ENCODE assay signal across 22 cellular contexts in the genomic region with DNA sequence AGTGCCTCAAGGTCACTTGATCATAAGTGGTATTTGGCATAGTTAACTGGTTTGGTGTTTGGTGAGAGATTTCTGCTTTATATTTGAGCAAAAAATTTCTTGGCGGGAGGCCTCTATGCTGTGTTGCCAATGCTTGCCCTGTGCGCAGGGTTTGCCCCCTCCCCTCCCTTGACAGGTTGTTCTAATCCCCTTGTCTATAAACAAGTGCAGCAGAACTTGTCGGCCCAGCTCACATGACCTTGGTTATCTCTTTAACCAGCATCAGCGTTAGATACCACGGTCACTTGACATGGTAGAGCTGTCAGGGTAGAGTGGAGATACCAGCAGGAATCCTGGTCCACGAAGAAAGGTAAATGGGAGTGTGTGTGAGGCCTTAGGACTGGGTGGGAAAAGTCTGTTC. TPM values are rescaled to one million over a fixed set of nuclear protein-coding genes. Genes with fewer than 3 reads are reported as not detected.
DNase-seq lines count a peak whose midpoint lies in the region; ATAC-seq and TF ChIP-seq lines count a peak whose summit lies in the region.
"Had no signal": no experiment of that assay in that cellular context is flagged by ENCODE, and none has a peak within 500 bp of the region (broad histone marks: within the 10 kb centered on the region; RNA-seq: fewer than 3 reads in every experiment).

No MANE protein-coding gene starts in this region.

- H4K20me1 ChIP-seq in GM23338 (replicated peaks; ENCODE audit: insufficient read depth): peaks cover 53% of the 10 kb centered on the region

- H3K79me2 ChIP-seq in GM23338 (replicated peaks; ENCODE audit: insufficient read depth): peaks cover 91% of the 10 kb centered on the region

- H3K27me3 ChIP-seq in right atrium auricular region (no peaks in the 10 kb centered on the region), GM23338 (ENCODE audit: insufficient read depth) (no peaks in the 10 kb centered on the region)
- H3K27me3 ChIP-seq: brain microvascular endothelial cell had no signal

- H3K36me3 ChIP-seq in right atrium auricular region (peaks cover 5% of the 10 kb centered on the region), GM23338 (ENCODE audit: insufficient read depth) (peaks cover 4% of the 10 kb centered on the region; the same call in 1 of the 2 replicates)
- H3K36me3 ChIP-seq: brain microvascular endothelial cell had no signal

- no peak overlapping the region for H3K4me2 ChIP-seq in GM23338

- no peaks in the 10 kb centered on the region for H3K9me2 ChIP-seq in GM23338 (ENCODE audit: insufficient read depth)

- TF ChIP-seq CTCF in CD14-positive monocyte (IDR thresholded peaks at IDR 0.05) (no peak), right atrium auricular region (IDR thresholded peaks at IDR 0.05) (no peak), GM23338 (conservative IDR thresholded peaks at IDR 0.05; ENCODE audit: low read depth in 2 of 2) (no peak)

- peaks cover 33 to 61% of the 10 kb centered on the region in 2 donors for H3K36me3 Mint-ChIP-seq in CD14-positive monocyte
- peaks cover 12% of the 10 kb centered on the region for H3K36me3 Mint-ChIP-seq in activated T-helper 17 cell treated with anti-CD3 and anti-CD28 coated beads, Interleukin-2, amount 50 U/mL, for 72 hours (ENCODE audit: low read depth)
- H3K36me3 Mint-ChIP-seq in GM23338 (ENCODE audit: low read depth): 0 out of 3 replicates have a peak, but pooled peaks cover 4% of the 10 kb centered on the region

- no peaks in the 10 kb centered on the region for H3K9me3 Mint-ChIP-seq in CD14-positive monocyte
- H3K9me3 Mint-ChIP-seq in activated T-helper 17 cell treated with anti-CD3 and anti-CD28 coated beads, Interleukin-2, amount 50 U/mL, for 72 hours: no peaks in the 10 kb centered on the region
- H3K9me3 Mint-ChIP-seq in GM23338: no peaks in the 10 kb centered on the region
- H3K9me3 Mint-ChIP-seq: stimulated activated effector memory CD8-positive, alpha-beta T cell treated with anti-CD3 and anti-CD28 coated beads, Interleukin-12 subunit alpha, Interleukin-12 subunit beta, amount 100 ng/mL, for 72 hours had no signal

- H3K27ac ChIP-seq in right atrium auricular region (peak overlapping the region; percentile 71 to 83), GM23338 (ENCODE audit: low read depth) (no peak overlapping the region)
- H3K27ac ChIP-seq: brain microvascular endothelial cell, RWPE1 had no signal

- H3K9me3 ChIP-seq in right atrium auricular region: no peaks in the 10 kb centered on the region

- no peak overlapping the region for H3K4me3 Mint-ChIP-seq in CD14-positive monocyte
- H3K4me3 Mint-ChIP-seq in activated T-helper 17 cell treated with anti-CD3 and anti-CD28 coated beads, Interleukin-2, amount 50 U/mL, for 72 hours: no peak overlapping the region
- no peak overlapping the region for H3K4me3 Mint-ChIP-seq in GM23338
- H3K4me3 Mint-ChIP-seq: stimulated activated effector memory CD8-positive, alpha-beta T cell treated with anti-CD3 and anti-CD28 coated beads, Interleukin-12 subunit alpha, Interleukin-12 subunit beta, amount 100 ng/mL, for 72 hours had no signal

- H3K4me1 ChIP-seq in right atrium auricular region: peaks cover 0 to 85% of the 10 kb centered on the region in 2 donors
- peaks cover 15% of the 10 kb centered on the region for H3K4me1 ChIP-seq in GM23338 (ENCODE audit: insufficient read depth)

- intact Hi-C loops in CD14-positive monocyte (cut with micrococcal nuclease): loop anchor here in 1 of 2 donors (5.0 kb wide), 1 partner anchor 37 kb away; a partner anchor contains a TSS
- intact Hi-C loops in posterior vena cava (cut with DNase I): no loop called here

- H3K27me3 Mint-ChIP-seq in CD14-positive monocyte (ENCODE audit: low read depth in 3 of 3) (no peaks in the 10 kb centered on the region), GM23338 (ENCODE audit: insufficient read depth, low read depth, poor library complexity) (peaks cover 8% of the 10 kb centered on the region)
- no peaks in the 10 kb centered on the region for H3K27me3 Mint-ChIP-seq in activated T-helper 17 cell treated with anti-CD3 and anti-CD28 coated beads, Interleukin-2, amount 50 U/mL, for 72 hours

- H2AFZ ChIP-seq in GM23338: no peak overlapping the region

- peaks cover 57% of the 10 kb centered on the region for H3K4me1 Mint-ChIP-seq in CD14-positive monocyte
- H3K4me1 Mint-ChIP-seq in activated T-helper 17 cell treated with anti-CD3 and anti-CD28 coated beads, Interleukin-2, amount 50 U/mL, for 72 hours: peaks cover 29% of the 10 kb centered on the region
- peaks cover 55% of the 10 kb centered on the region for H3K4me1 Mint-ChIP-seq in GM23338

- H3K4me3 ChIP-seq in right atrium auricular region: no peak overlapping the region
- no peak overlapping the region for H3K4me3 ChIP-seq in GM23338

- ATAC-seq in activated T-helper 17 cell treated with anti-CD3 and anti-CD28 coated beads, Interleukin-2, amount 50 U/mL, for 72 hours (replicated peaks): no peak
- ATAC-seq in GM21526 (IDR thresholded peaks at IDR 0.05; ENCODE audit: low FRiP score, unreplicated experiment) (no peak), HG03460 (IDR thresholded peaks at IDR 0.05; ENCODE audit: unreplicated experiment) (no peak), GM23338 (no peak)
- ATAC-seq: stimulated activated effector memory CD8-positive, alpha-beta T cell treated with anti-CD3 and anti-CD28 coated beads, Interleukin-12 subunit alpha, Interleukin-12 subunit beta, amount 100 ng/mL, for 72 hours had no signal

- H3F3A ChIP-seq in GM23338 (replicated peaks; ENCODE audit: low read depth): peaks cover 9% of the 10 kb centered on the region; the same call in 1 of the 2 replicates

- DNase-seq in CD14-positive monocyte (ENCODE audit: low spot score) (no peak), right atrium auricular region (ENCODE audit: low spot score) (no peak), posterior vena cava (ENCODE audit: low spot score) (peak; percentile 61), midbrain (lab: John Stamatoyannopoulos, UW) (no peak), GM23338 (ENCODE audit: low spot score) (no peak)
- DNase-seq: activated CD4-positive, alpha-beta T cell treated with anti-CD3 and anti-CD28 coated beads, Interleukin-2, amount 50 U/mL, for 4 hours; activated naive CD4-positive, alpha-beta T cell treated with anti-CD3 and anti-CD28 coated beads, Interleukin-2, amount 50 U/mL, for 16 hours; activated T-cell treated with anti-CD3 and anti-CD28 coated beads, Interleukin-2, amount 50 U/mL, for 1 hour; brain microvascular endothelial cell; COR-L47; dermis blood vessel endothelial cell; GOT3; NCI-H146; NCI-H226; NK-92 treated with Interleukin-12 subunit alpha and Interleukin-12 subunit beta, amount 100 ng/mL, for 24 hours; retina; stimulated activated CD4-positive, alpha-beta T cell treated with anti-CD3 and anti-CD28 coated beads, Interleukin-15, amount 100 ng/mL, for 24 hours had no signal

- H3K27ac Mint-ChIP-seq in CD14-positive monocyte: peak overlapping the region in 5 of 7 donors; percentile 37 to 80 (median 58)
- H3K27ac Mint-ChIP-seq in activated T-helper 17 cell treated with anti-CD3 and anti-CD28 coated beads, Interleukin-2, amount 50 U/mL, for 72 hours: peak overlapping the region; percentile 28
- H3K27ac Mint-ChIP-seq in GM23338: no peak overlapping the region

TF ChIP-seq in GM23338, 12 proteins besides CTCF, POLR2A, EP300 and RAD21 (continues in another document):
- TF ChIP-seq JUNB (IDR thresholded peaks at IDR 0.05; ENCODE audit: unreplicated experiment) (no peak), STAT1 (IDR thresholded peaks at IDR 0.05; ENCODE audit: unreplicated experiment) (no peak), POLR2AphosphoS5 (IDR thresholded peaks at IDR 0.05; ENCODE audit: low read depth) (no peak), EZH2 (IDR thresholded peaks at IDR 0.05; ENCODE audit: low read depth, unreplicated experiment) (no peak), NANOG (IDR thresholded peaks at IDR 0.05; ENCODE audit: borderline replicate concordance) (no peak), ZNF114 (CRISPR knock-in tag; IDR thresholded peaks at IDR 0.05) (no peak), EZH2phosphoT487 (IDR thresholded peaks at IDR 0.05; ENCODE audit: unreplicated experiment) (no peak), CREB1 (CRISPR knock-in tag; IDR thresholded peaks at IDR 0.05; ENCODE audit: low read depth) (no peak), ZNF331 (CRISPR knock-in tag; IDR thresholded peaks at IDR 0.05; ENCODE audit: low read depth) (no peak)
- TF ChIP-seq, protein P1, sequence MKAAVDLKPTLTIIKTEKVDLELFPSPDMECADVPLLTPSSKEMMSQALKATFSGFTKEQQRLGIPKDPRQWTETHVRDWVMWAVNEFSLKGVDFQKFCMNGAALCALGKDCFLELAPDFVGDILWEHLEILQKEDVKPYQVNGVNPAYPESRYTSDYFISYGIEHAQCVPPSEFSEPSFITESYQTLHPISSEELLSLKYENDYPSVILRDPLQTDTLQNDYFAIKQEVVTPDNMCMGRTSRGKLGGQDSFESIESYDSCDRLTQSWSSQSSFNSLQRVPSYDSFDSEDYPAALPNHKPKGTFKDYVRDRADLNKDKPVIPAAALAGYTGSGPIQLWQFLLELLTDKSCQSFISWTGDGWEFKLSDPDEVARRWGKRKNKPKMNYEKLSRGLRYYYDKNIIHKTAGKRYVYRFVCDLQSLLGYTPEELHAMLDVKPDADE (IDR thresholded peaks at IDR 0.05): no peak

RNA-seq across cellular contexts. Expression of a gene that starts 35.6 kb away (rescaled TPM):
- 10 to 100 TPM; 32.4 to 33.3 TPM for polyA plus RNA-seq in CD14-positive monocyte
- 10 to 100 TPM; 24.1 to 35.8 TPM for total RNA-seq in activated T-helper 17 cell treated with anti-CD3 and anti-CD28 coated beads, Interleukin-2, amount 50 U/mL, for 72 hours
- 10 to 100 TPM; 29.3 to 31.5 TPM for total RNA-seq in right atrium auricular region
- total RNA-seq in posterior vena cava: 10 to 100 TPM; 20.5 to 24.5 TPM
- total RNA-seq in GM23338 (2014; rRNA removed; shearing (Covaris generic)): 42.6 and 45.9 TPM in 2 replicates
- polyA plus RNA-seq in GM23338 (2016; fragmentation: Nextera tagmentation; extraction: Ambion mirVana): 15.8 and 18.7 TPM in 2 replicates

RNA-seq across cellular contexts. Expression of a gene that starts 42.5 kb away (rescaled TPM):
- not detected for polyA plus RNA-seq in CD14-positive monocyte
- under 1 TPM in 1 of 2 donors, not detected in 1; 0.32 TPM for total RNA-seq in activated T-helper 17 cell treated with anti-CD3 and anti-CD28 coated beads, Interleukin-2, amount 50 U/mL, for 72 hours
- total RNA-seq in right atrium auricular region: 1 to 10 TPM in 1 of 2 donors, under 1 TPM in 1; 0.90 to 1.7 TPM
- total RNA-seq in posterior vena cava: 1 to 10 TPM in 1 of 2 donors, under 1 TPM in 1; 0.95 to 2.7 TPM
- 60.1 and 66.9 TPM in 2 replicates for total RNA-seq in GM23338 (2014; rRNA removed; shearing (Covaris generic))
- 4.7 and 5.5 TPM in 2 replicates for polyA plus RNA-seq in GM23338 (2016; fragmentation: Nextera tagmentation; extraction: Ambion mirVana)

Comparison
In these comparisons a context has a peak if more than half of its experiments do, and no peak if none do; other contexts are left out.
1. RNA of a gene that starts 42.5 kb away (total RNA-seq): 60.1 to 66.9 TPM in GM23338; 0.95 to 2.7 TPM in posterior vena cava, 0.90 to 1.7 TPM in right atrium auricular region and 0.32 TPM in activated T-helper 17 cell treated with anti-CD3 and anti-CD28 coated beads, Interleukin-2, amount 50 U/mL, for 72 hours; every median in the first group is over 10 times any median in the second.